In genomic region chr2:2641541-2642410, GRCh38 we compare ENCODE assay signal across 18 cellular contexts.
A peak's percentile ranks its signal among the peaks of the same experiment; 100 is the strongest.
DNase-seq lines count a peak whose midpoint lies in the region; ATAC-seq, FAIRE-seq and TF ChIP-seq lines count a peak whose summit lies in the region.
"Had no signal": no experiment of that assay in that cellular context is flagged by ENCODE, and none has a peak within 500 bp of the region (broad histone marks: within the 10 kb centered on the region; RNA-seq: fewer than 3 reads in every experiment).

No MANE protein-coding gene starts in this region.

- ATAC-seq in foreskin keratinocyte = peak; percentile 4

- peak; percentile 45 for DNase-seq in activated CD8-positive, alpha-beta memory T cell treated with anti-CD3 and anti-CD28 coated beads for 24 hours
- no peak for DNase-seq in activated CD8-positive, alpha-beta memory T cell treated with anti-CD3 and anti-CD28 coated beads, Interleukin-2, amount 50 U/mL, for 48 hours
- DNase-seq in RCC 7860 (ENCODE audit: low spot score) (peak; percentile 78), foreskin keratinocyte (no peak), renal cortical epithelial cell (ENCODE audit: low read depth) (peak; percentile 34), NCI-H748 (lab: John Stamatoyannopoulos, UW; ENCODE audit: unreplicated experiment) (no peak), NCI-H226 (no peak), COLO829 (ENCODE audit: low spot score) (no peak)
- DNase-seq: 8988T, Caco-2, KG1, MV-4-11, NCI-H1694 treated with DMSO at 0.1 percent for 48 hours, NCI-H510A treated with DMSO at 0.1 percent for 48 hours, PC-9, Right ventricle myocardium superior had no signal

- H3K4me1 ChIP-seq in foreskin keratinocyte = peaks cover 9% of the 10 kb centered on the region
- H3K4me1 ChIP-seq: Caco-2 had no signal

- no peak for TF ChIP-seq CTCF in foreskin keratinocyte (conservative IDR thresholded peaks at IDR 0.05)

- H3K27ac ChIP-seq in foreskin keratinocyte = no peak overlapping the region
- H3K27ac ChIP-seq: PC-9 had no signal

- peak; percentile 62 for FAIRE-seq in RCC 7860 (lab: Jason Lieb, UNC)
- FAIRE-seq: GM12891, GM18507 had no signal

- H3K27me3 ChIP-seq in foreskin keratinocyte = peaks cover 16% of the 10 kb centered on the region

Comparison
In these comparisons a context has a peak if more than half of its experiments do, and no peak if none do; other contexts are left out.
1. DNase-seq: peak in activated CD8-positive, alpha-beta memory T cell treated with anti-CD3 and anti-CD28 coated beads for 24 hours (single experiment), RCC 7860 (single experiment) and renal cortical epithelial cell (single experiment); none in activated CD8-positive, alpha-beta memory T cell treated with anti-CD3 and anti-CD28 coated beads, Interleukin-2, amount 50 U/mL, for 48 hours (single experiment), foreskin keratinocyte (0 of 2), NCI-H748 (single experiment), NCI-H226 (single experiment) and COLO829 (single experiment).